In genomic region chr17:12620200-12620720, GRCh38 we compare ENCODE assay signal across 17 cellular contexts. TPM values are rescaled to one million over a fixed set of nuclear protein-coding genes. Genes with fewer than 3 reads are reported as not detected.
DNase-seq lines count a peak whose midpoint lies in the region; ATAC-seq and TF ChIP-seq lines count a peak whose summit lies in the region.
"Had no signal": no experiment of that assay in that cellular context is flagged by ENCODE, and none has a peak within 500 bp of the region (broad histone marks: within the 10 kb centered on the region; RNA-seq: fewer than 3 reads in every experiment).

No MANE protein-coding gene starts in this region.

- H3K9ac ChIP-seq in MM.1S (ENCODE audit: low read length) = no peak overlapping the region

- H3K9me2 ChIP-seq in MM.1S (replicated peaks; ENCODE audit: insufficient read depth, low read length) = no peaks in the 10 kb centered on the region

- intact Hi-C loops in activated T-helper 1 cell treated with anti-CD3 and anti-CD28 coated beads, Interleukin-12 subunit alpha, Interleukin-12 subunit beta, Interleukin-2, Interleukin-4 antibody, amounts not matched to agents 30 ng/mL and 10 ng/mL and 1 ng/mL, durations not matched to agents 14 hours and 24 hours and 36 hours (cut with micrococcal nuclease) = no loop called here
- intact Hi-C loops in aorta (cut with DNase I) = no loop called here

- ATAC-seq in HG03378 (IDR thresholded peaks at IDR 0.05; ENCODE audit: unreplicated experiment) (no peak), GM18517 (IDR thresholded peaks at IDR 0.05; ENCODE audit: unreplicated experiment) (no peak), aorta (ENCODE audit: low FRiP score) (no peak)

- no peaks in the 10 kb centered on the region for H3K4me1 ChIP-seq in MM.1S (ENCODE audit: low read length)
- no peaks in the 10 kb centered on the region for H3K4me1 ChIP-seq in aorta (ENCODE audit: control insufficient read depth in 1 of 2, insufficient read depth in 2 of 2, low read length in 2 of 2)
- H3K4me1 ChIP-seq: thyroid gland had no signal

- peaks cover 32% of the 10 kb centered on the region for H3K4me1 Mint-ChIP-seq in chondrocyte (ENCODE audit: low read depth)
- H3K4me1 Mint-ChIP-seq in activated T-helper 1 cell treated with anti-CD3 and anti-CD28 coated beads, Interleukin-12 subunit alpha, Interleukin-12 subunit beta, Interleukin-2, Interleukin-4 antibody, amounts not matched to agents 30 ng/mL and 10 ng/mL and 1 ng/mL, durations not matched to agents 14 hours and 24 hours and 36 hours (ENCODE audit: low read depth) = no peaks in the 10 kb centered on the region

- H3K27me3 Mint-ChIP-seq in chondrocyte (ENCODE audit: low read depth) = no peaks in the 10 kb centered on the region
- no peaks in the 10 kb centered on the region for H3K27me3 Mint-ChIP-seq in activated T-helper 1 cell treated with anti-CD3 and anti-CD28 coated beads, Interleukin-12 subunit alpha, Interleukin-12 subunit beta, Interleukin-2, Interleukin-4 antibody, amounts not matched to agents 30 ng/mL and 10 ng/mL and 1 ng/mL, durations not matched to agents 14 hours and 24 hours and 36 hours (ENCODE audit: insufficient read depth)

- no peaks in the 10 kb centered on the region for H3F3A ChIP-seq in MM.1S (ENCODE audit: insufficient read depth, low read length)

- no peaks in the 10 kb centered on the region for H3K9me3 Mint-ChIP-seq in chondrocyte (ENCODE audit: low read depth)
- peaks cover 13% of the 10 kb centered on the region for H3K9me3 Mint-ChIP-seq in activated T-helper 1 cell treated with anti-CD3 and anti-CD28 coated beads, Interleukin-12 subunit alpha, Interleukin-12 subunit beta, Interleukin-2, Interleukin-4 antibody, amounts not matched to agents 30 ng/mL and 10 ng/mL and 1 ng/mL, durations not matched to agents 14 hours and 24 hours and 36 hours

- peaks cover 4% of the 10 kb centered on the region for H3K36me3 Mint-ChIP-seq in chondrocyte (ENCODE audit: low read depth)
- no peaks in the 10 kb centered on the region for H3K36me3 Mint-ChIP-seq in activated T-helper 1 cell treated with anti-CD3 and anti-CD28 coated beads, Interleukin-12 subunit alpha, Interleukin-12 subunit beta, Interleukin-2, Interleukin-4 antibody, amounts not matched to agents 30 ng/mL and 10 ng/mL and 1 ng/mL, durations not matched to agents 14 hours and 24 hours and 36 hours (ENCODE audit: low read depth)

- peak overlapping the region; percentile 6 for H3K4me3 Mint-ChIP-seq in chondrocyte (ENCODE audit: unreplicated experiment)
- no peak overlapping the region for H3K4me3 Mint-ChIP-seq in activated T-helper 1 cell treated with anti-CD3 and anti-CD28 coated beads, Interleukin-12 subunit alpha, Interleukin-12 subunit beta, Interleukin-2, Interleukin-4 antibody, amounts not matched to agents 30 ng/mL and 10 ng/mL and 1 ng/mL, durations not matched to agents 14 hours and 24 hours and 36 hours

- H3K27ac Mint-ChIP-seq in chondrocyte (ENCODE audit: unreplicated experiment) = peak overlapping the region; percentile 69
- H3K27ac Mint-ChIP-seq in activated T-helper 1 cell treated with anti-CD3 and anti-CD28 coated beads, Interleukin-12 subunit alpha, Interleukin-12 subunit beta, Interleukin-2, Interleukin-4 antibody, amounts not matched to agents 30 ng/mL and 10 ng/mL and 1 ng/mL, durations not matched to agents 14 hours and 24 hours and 36 hours = no peak overlapping the region

- H3K79me2 ChIP-seq in MM.1S (ENCODE audit: low read length) = no peaks in the 10 kb centered on the region

- H3K36me3 ChIP-seq in MM.1S (replicated peaks; ENCODE audit: insufficient read depth, low read length) (no peaks in the 10 kb centered on the region), aorta (ENCODE audit: control insufficient read depth in 1 of 2, insufficient read depth in 2 of 2, low read length in 1 of 2) (no peaks in the 10 kb centered on the region)
- H3K36me3 ChIP-seq: thyroid gland had no signal

- H3K27me3 ChIP-seq in MM.1S (replicated peaks; ENCODE audit: insufficient read depth, low read length) (no peaks in the 10 kb centered on the region), aorta (ENCODE audit: control insufficient read depth in 1 of 2, insufficient read depth in 2 of 2, low read length in 1 of 2) (no peaks in the 10 kb centered on the region)
- H3K27me3 ChIP-seq: thyroid gland had no signal

- H3K4me2 ChIP-seq in MM.1S (ENCODE audit: low read depth, low read length) = no peak overlapping the region

- no peaks in the 10 kb centered on the region for H4K20me1 ChIP-seq in MM.1S (ENCODE audit: insufficient read depth, low read length)

- TF ChIP-seq CTCF in MM.1S (IDR thresholded peaks at IDR 0.05; ENCODE audit: low read length) = no peak
- TF ChIP-seq CTCF in chondrocyte (IDR thresholded peaks at IDR 0.05) = peak; percentile 32

- no peak overlapping the region for H2AFZ ChIP-seq in MM.1S (ENCODE audit: low read length)

- H3K4me3 ChIP-seq in MM.1S (ENCODE audit: low read length) (no peak overlapping the region), aorta (ENCODE audit: low read length in 2 of 2) (no peak overlapping the region)
- H3K4me3 ChIP-seq: dorsolateral prefrontal cortex, thyroid gland had no signal

- H3K27ac ChIP-seq in MM.1S (ENCODE audit: low read length) (no peak overlapping the region), aorta (ENCODE audit: low read depth in 1 of 2, low read length in 2 of 2) (no peak overlapping the region)
- H3K27ac ChIP-seq: dorsolateral prefrontal cortex, thyroid gland had no signal

- DNase-seq in EL (peak; percentile 72), MM.1S (peak; percentile 8), chondrocyte (ENCODE audit: low spot score) (no peak), kidney tubule cell (ENCODE audit: low spot score) (peak; percentile 33), aorta (no peak)
- DNase-seq in activated T-helper 1 cell treated with anti-CD3 and anti-CD28 coated beads, Interleukin-12 subunit alpha, Interleukin-12 subunit beta, Interleukin-2, Interleukin-4 antibody, amounts not matched to agents 30 ng/mL and 10 ng/mL and 1 ng/mL, durations not matched to agents 14 hours and 24 hours and 36 hours (ENCODE audit: low spot score) = no peak
- DNase-seq: activated CD4-positive, alpha-beta T cell treated with anti-CD3 and anti-CD28 coated beads for 4 hours; activated T-cell treated with anti-CD3 and anti-CD28 coated beads, Interleukin-2, amount 50 U/mL, for 1 hour; DMS153; dorsolateral prefrontal cortex; foreskin melanocyte; NCI-H526; posterior cingulate gyrus; T-helper 1 cell; thyroid gland had no signal

- no peaks in the 10 kb centered on the region for H3K9me3 ChIP-seq in MM.1S (replicated peaks; ENCODE audit: insufficient read depth, low read length)
- H3K9me3 ChIP-seq in aorta (ENCODE audit: control insufficient read depth, low read length) = no peaks in the 10 kb centered on the region
- H3K9me3 ChIP-seq: thyroid gland had no signal

- 65 to 68% methylated on average over 5 of the region's 5 CpGs for WGBS in aorta, 2 donors

RNA-seq across cellular contexts. Expression of gene MYOCD, which starts 45.4 kb away (rescaled TPM):
- total RNA-seq in chondrocyte (0.73 to 12.9 TPM (median 11.9 TPM) in 3 replicates), aorta (100 to 1,000 TPM in 1 of 2 donors, 10 to 100 TPM in 1; 91.6 to 251 TPM)
- not detected in 2 replicates for total RNA-seq in activated T-helper 1 cell treated with anti-CD3 and anti-CD28 coated beads, Interleukin-12 subunit alpha, Interleukin-12 subunit beta, Interleukin-2, Interleukin-4 antibody, amounts not matched to agents 30 ng/mL and 10 ng/mL and 1 ng/mL, durations not matched to agents 14 hours and 24 hours and 36 hours
- 10 to 100 TPM; 24.8 to 31.2 TPM for polyA plus RNA-seq in aorta

Comparison
In these comparisons a context has a peak if more than half of its experiments do, and no peak if none do; other contexts are left out.
1. DNase-seq: peak in EL (single experiment), MM.1S (single experiment) and kidney tubule cell (single experiment); none in chondrocyte (single experiment), activated T-helper 1 cell treated with anti-CD3 and anti-CD28 coated beads, Interleukin-12 subunit alpha, Interleukin-12 subunit beta, Interleukin-2, Interleukin-4 antibody, amounts not matched to agents 30 ng/mL and 10 ng/mL and 1 ng/mL, durations not matched to agents 14 hours and 24 hours and 36 hours (single experiment) and aorta (0 of 2).